8 cellular contexts compared by ENCODE assay signal in genomic region chr1:6794164-6794563, GRCh38. TPM values are rescaled to one million over a fixed set of nuclear protein-coding genes. Genes with fewer than 3 reads are reported as not detected.
DNase-seq lines count a peak whose midpoint lies in the region; ATAC-seq and TF ChIP-seq lines count a peak whose summit lies in the region.

No MANE protein-coding gene starts in this region.

- peak; percentile 41 to 57 for TF ChIP-seq CTCF in tibial artery (IDR thresholded peaks at IDR 0.05)

- peaks cover 5 to 82% (median 35%) of the 10 kb centered on the region in 4 donors for H3K4me1 ChIP-seq in tibial artery

- H3K4me3 ChIP-seq in tibial artery = no peak overlapping the region

- no peaks in the 10 kb centered on the region for H3K27me3 ChIP-seq in tibial artery

- intact Hi-C loops in tibial artery (cut with DNase I; ENCODE audit: low total_unique reads) = loop anchor here (5.0 kb wide), 2 partner anchors 93 to 278 kb away; no protein-coding TSS in a partner anchor

- H3K36me3 ChIP-seq in tibial artery = no peaks in the 10 kb centered on the region

- no peaks in the 10 kb centered on the region for H3K9me3 ChIP-seq in tibial artery

- in situ Hi-C loops in ACHN (cut with HindIII; ENCODE audit: low pct_ligation_motif_present, low pct_unique_long_range_greater_than_20kb, low sequenced_read_pairs) = no loop called here

- DNase-seq in ACHN (peak; percentile 52), H4 (ENCODE audit: low spot score) (peak; percentile 16), RPMI8226 (peak; percentile 20), fibroblast of the conjunctiva (ENCODE audit: low read depth) (peak; percentile 69), tibial artery (no peak)

- H3K27ac ChIP-seq in tibial artery = no peak overlapping the region

- no peak for ATAC-seq in GM18909 (IDR thresholded peaks at IDR 0.05; ENCODE audit: poor library complexity, unreplicated experiment)
- no peak for ATAC-seq in GM19023 (IDR thresholded peaks at IDR 0.05; ENCODE audit: unreplicated experiment)
- ATAC-seq in GM19452 (IDR thresholded peaks at IDR 0.05; ENCODE audit: unreplicated experiment) = no peak

RNA-seq across cellular contexts. Expression of gene CAMTA1, which starts 8.9 kb away (rescaled TPM):
- 98.2 and 110 TPM in 2 replicates for total RNA-seq in H4 (2014; rRNA removed; shearing (Covaris generic))

Comparison
In these comparisons a context has a peak if more than half of its experiments do, and no peak if none do; other contexts are left out.
1. DNase-seq: peak in ACHN (single experiment), H4 (single experiment), RPMI8226 (single experiment) and fibroblast of the conjunctiva (single experiment); none in tibial artery (0 of 2).